In the genomic region with DNA sequence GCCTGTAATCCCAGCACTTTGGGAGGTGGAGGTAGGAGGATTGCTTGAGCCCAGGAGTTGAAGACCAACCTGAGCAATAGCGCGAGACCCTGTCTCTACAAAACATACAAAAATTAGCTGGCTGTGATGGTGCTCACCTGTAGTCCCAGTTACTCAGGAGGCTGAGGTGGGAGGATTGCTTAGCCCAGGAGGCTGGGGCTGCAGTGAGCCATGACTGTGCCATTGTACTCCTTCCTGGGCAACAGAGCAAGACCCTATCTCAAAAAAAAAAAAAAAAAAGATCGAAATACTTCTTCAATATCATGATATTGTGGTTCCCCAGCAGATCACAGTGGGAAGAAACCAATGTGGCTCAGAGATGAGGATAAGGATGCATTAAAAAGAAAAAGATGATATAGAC, we compare ENCODE assay signal across 22 cellular contexts. TPM values are rescaled to one million over a fixed set of nuclear protein-coding genes. Genes with fewer than 3 reads are reported as not detected.
"Had no signal": no experiment of that assay in that cellular context is flagged by ENCODE, and none has a peak within 500 bp of the region (broad histone marks: within the 10 kb centered on the region; RNA-seq: fewer than 3 reads in every experiment).

No MANE protein-coding gene starts in this region.

- H3K36me3 ChIP-seq: esophagus muscularis mucosa, left lung, lower lobe of right lung had no signal

- H3K27ac ChIP-seq: coronary artery, esophagus muscularis mucosa, foreskin keratinocyte, gastroesophageal sphincter, heart left ventricle, hepatocyte, left lung, lower lobe of right lung had no signal

- H3K4me1 Mint-ChIP-seq: immature natural killer cell, naive B cell had no signal

- H3K4me1 ChIP-seq: foreskin keratinocyte had no signal

- ATAC-seq: foreskin keratinocyte, gastroesophageal sphincter, heart left ventricle, left cardiac atrium, left lung, left ventricle myocardium superior, lower lobe of right lung, mucosa of descending colon had no signal

- H3K4me2 ChIP-seq: hepatocyte had no signal

- DNase-seq: dermis blood vessel endothelial cell; dorsolateral prefrontal cortex; effector CD4-positive, alpha-beta T cell; effector memory CD4-positive, alpha-beta T cell; foreskin keratinocyte; heart left ventricle; hypothalamus; immature natural killer cell; islet precursor cell; kidney; left cardiac atrium; left lung; left ventricle myocardium superior; lower lobe of right lung; mesenchymal stem cell; mucosa of descending colon; naive B cell had no signal

- H3K4me3 ChIP-seq: coronary artery, dorsolateral prefrontal cortex, esophagus muscularis mucosa, gastroesophageal sphincter, heart left ventricle, hepatocyte, left lung, lower lobe of right lung, mucosa of descending colon had no signal

- H3K79me2 ChIP-seq: hepatocyte had no signal

- H3K36me3 Mint-ChIP-seq: immature natural killer cell, mesothelial cell of epicardium had no signal

- H2AFZ ChIP-seq: hepatocyte had no signal

- H3K4me3 Mint-ChIP-seq: immature natural killer cell, mesothelial cell of epicardium, naive B cell had no signal

- H3K9me3 Mint-ChIP-seq: immature natural killer cell, mesothelial cell of epicardium had no signal

- H3K27ac Mint-ChIP-seq: immature natural killer cell, mesothelial cell of epicardium, naive B cell had no signal

- H3K9me3 ChIP-seq: esophagus muscularis mucosa, gastroesophageal sphincter, heart left ventricle, left lung, lower lobe of right lung, mucosa of descending colon had no signal

- H3K27me3 ChIP-seq: dorsolateral prefrontal cortex, esophagus muscularis mucosa, gastroesophageal sphincter, hepatocyte, left lung had no signal

RNA-seq across cellular contexts. Expression of a gene that starts 47.6 kb away (rescaled TPM):
- total RNA-seq: foreskin keratinocyte had no signal
